In genomic region chr1:213652109-213652508, GRCh38 we compare ENCODE assay signal across 29 cellular contexts.
"Had no signal": no experiment of that assay in that cellular context is flagged by ENCODE, and none has a peak within 500 bp of the region (broad histone marks: within the 10 kb centered on the region; RNA-seq: fewer than 3 reads in every experiment).

No MANE protein-coding gene starts in this region.

- H3K27ac ChIP-seq: colonic mucosa, coronary artery, dorsolateral prefrontal cortex, epithelial cell of prostate, esophagus muscularis mucosa, esophagus squamous epithelium, foreskin keratinocyte, gastrocnemius medialis, gastroesophageal sphincter, heart left ventricle, heart right ventricle had no signal

- ATAC-seq: effector memory CD8-positive, alpha-beta T cell; esophagus mucosa; foreskin keratinocyte; gastrocnemius medialis; gastroesophageal sphincter; heart left ventricle; heart right ventricle had no signal

- FAIRE-seq: colon, endometrium, endothelial cell of umbilical vein, frontal cortex had no signal

- H3K36me3 ChIP-seq: colonic mucosa, esophagus muscularis mucosa, esophagus squamous epithelium, gastrocnemius medialis, gastroesophageal sphincter, heart left ventricle, heart right ventricle had no signal

- H3K9me3 ChIP-seq: colonic mucosa, esophagus muscularis mucosa, esophagus squamous epithelium, gastrocnemius medialis, gastroesophageal sphincter, heart left ventricle, heart right ventricle had no signal

- H3K27me3 ChIP-seq: colonic mucosa, foreskin keratinocyte, gastrocnemius medialis had no signal

- H3K4me3 Mint-ChIP-seq: dendritic cell treated with granulocyte-macrophage colony-stimulating factor and Interleukin-4, amounts not matched to agents 40 ng/mL and 50 ng/mL, for 4 days; effector memory CD8-positive, alpha-beta T cell; endodermal cell had no signal

- DNase-seq: colonic mucosa; cortex of kidney; dermis blood vessel endothelial cell; dorsolateral prefrontal cortex; effector CD4-positive, alpha-beta T cell; effector CD8-positive, alpha-beta T cell; effector memory CD4-positive, alpha-beta T cell; effector memory CD8-positive, alpha-beta T cell; endodermal cell; erythroblast; esophagus squamous epithelium; foreskin fibroblast; foreskin keratinocyte; foreskin melanocyte; gastrocnemius medialis; glutamatergic neuron; head of caudate nucleus; heart left ventricle; heart right ventricle had no signal

- H3K27ac Mint-ChIP-seq: dendritic cell treated with granulocyte-macrophage colony-stimulating factor and Interleukin-4, amounts not matched to agents 40 ng/mL and 50 ng/mL, for 4 days; effector memory CD8-positive, alpha-beta T cell; endodermal cell had no signal

- H3K9me3 Mint-ChIP-seq: dendritic cell treated with granulocyte-macrophage colony-stimulating factor and Interleukin-4, amounts not matched to agents 40 ng/mL and 50 ng/mL, for 4 days; endodermal cell had no signal

- H3K4me1 ChIP-seq: colonic mucosa, esophagus muscularis mucosa, esophagus squamous epithelium, foreskin keratinocyte, gastrocnemius medialis, gastroesophageal sphincter, heart left ventricle, heart right ventricle had no signal

- H3K27me3 Mint-ChIP-seq: dendritic cell treated with granulocyte-macrophage colony-stimulating factor and Interleukin-4, amounts not matched to agents 40 ng/mL and 50 ng/mL, for 4 days had no signal

- H3K4me3 ChIP-seq: colonic mucosa, coronary artery, dorsolateral prefrontal cortex, esophagus muscularis mucosa, esophagus squamous epithelium, gastrocnemius medialis, gastroesophageal sphincter, heart left ventricle, heart right ventricle had no signal
